ENCODE assay signal across 1 cellular context in the genomic region with DNA sequence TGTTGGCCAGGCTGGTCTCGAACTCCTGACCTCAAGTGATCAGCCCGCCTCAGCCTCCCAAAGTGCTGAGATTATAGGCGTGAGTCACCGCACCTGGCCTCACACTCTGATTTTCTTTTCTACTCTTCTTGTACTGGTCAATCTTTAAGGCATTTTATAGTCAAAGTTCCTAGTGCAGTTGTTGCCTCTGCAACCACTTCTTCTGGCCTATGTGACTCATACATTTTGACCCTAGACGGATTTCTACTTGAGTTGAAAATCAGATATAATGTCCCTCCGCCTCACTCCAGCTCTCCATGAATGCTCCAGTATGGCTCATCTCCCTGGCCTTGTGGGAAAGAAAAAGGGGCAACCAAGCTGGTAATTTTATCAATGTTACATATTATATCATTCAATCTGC.
TF ChIP-seq lines count a peak whose summit lies in the region.

No MANE protein-coding gene starts in this region.

TF ChIP-seq in SK-N-SH, 30 proteins besides CTCF, POLR2A, EP300 and RAD21 (continued from another document):
- TF ChIP-seq, protein P1, sequence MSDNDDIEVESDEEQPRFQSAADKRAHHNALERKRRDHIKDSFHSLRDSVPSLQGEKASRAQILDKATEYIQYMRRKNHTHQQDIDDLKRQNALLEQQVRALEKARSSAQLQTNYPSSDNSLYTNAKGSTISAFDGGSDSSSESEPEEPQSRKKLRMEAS (IDR thresholded peaks at IDR 0.05; ENCODE audit: low read depth) = no peak
- TF ChIP-seq FOXJ3 (CRISPR knock-in tag; IDR thresholded peaks at IDR 0.05) (no peak), TCF12 (IDR thresholded peaks at IDR 0.05) (no peak)
- TF ChIP-seq, protein P2, sequence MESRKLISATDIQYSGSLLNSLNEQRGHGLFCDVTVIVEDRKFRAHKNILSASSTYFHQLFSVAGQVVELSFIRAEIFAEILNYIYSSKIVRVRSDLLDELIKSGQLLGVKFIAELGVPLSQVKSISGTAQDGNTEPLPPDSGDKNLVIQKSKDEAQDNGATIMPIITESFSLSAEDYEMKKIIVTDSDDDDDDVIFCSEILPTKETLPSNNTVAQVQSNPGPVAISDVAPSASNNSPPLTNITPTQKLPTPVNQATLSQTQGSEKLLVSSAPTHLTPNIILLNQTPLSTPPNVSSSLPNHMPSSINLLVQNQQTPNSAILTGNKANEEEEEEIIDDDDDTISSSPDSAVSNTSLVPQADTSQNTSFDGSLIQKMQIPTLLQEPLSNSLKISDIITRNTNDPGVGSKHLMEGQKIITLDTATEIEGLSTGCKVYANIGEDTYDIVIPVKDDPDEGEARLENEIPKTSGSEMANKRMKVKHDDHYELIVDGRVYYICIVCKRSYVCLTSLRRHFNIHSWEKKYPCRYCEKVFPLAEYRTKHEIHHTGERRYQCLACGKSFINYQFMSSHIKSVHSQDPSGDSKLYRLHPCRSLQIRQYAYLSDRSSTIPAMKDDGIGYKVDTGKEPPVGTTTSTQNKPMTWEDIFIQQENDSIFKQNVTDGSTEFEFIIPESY (IDR thresholded peaks at IDR 0.05; ENCODE audit: borderline replicate concordance, low read depth) = no peak
